25 cellular contexts compared by ENCODE assay signal in the genomic region with DNA sequence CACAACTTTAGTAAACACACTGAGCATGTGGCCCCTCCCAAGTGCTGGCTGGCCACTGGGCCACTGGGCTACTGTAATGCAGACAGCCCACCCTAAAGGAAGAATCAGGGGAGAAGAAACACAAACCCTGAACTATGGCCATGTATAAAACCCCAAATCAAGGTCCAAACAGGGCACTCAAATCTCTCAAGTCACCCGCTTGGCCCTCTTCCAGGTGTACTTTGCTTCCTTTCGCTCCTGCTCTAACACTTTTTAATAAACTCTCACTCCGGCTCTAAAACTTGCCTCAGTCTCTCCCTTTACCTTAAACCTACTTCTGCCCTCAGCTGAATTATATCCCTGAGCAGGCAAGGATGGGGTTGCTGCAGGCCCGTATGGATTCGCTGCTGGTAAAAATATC.
"Had no signal": no experiment of that assay in that cellular context is flagged by ENCODE, and none has a peak within 500 bp of the region (broad histone marks: within the 10 kb centered on the region; RNA-seq: fewer than 3 reads in every experiment).

No MANE protein-coding gene starts in this region.

- H3K27me3 ChIP-seq: SJSA1 had no signal

- H3K27me3 Mint-ChIP-seq: IgD-negative memory B cell had no signal

- H3K27ac ChIP-seq: HL-60, KMS-11, SJSA1, SK-N-MC had no signal

- DNase-seq: Kasumi-1, MM.1S, NCI-H1092 treated with DMSO at 0.1 percent for 48 hours, NCI-H1436, NCI-H187, NCI-H2029, NCI-H2081 treated with DMSO at 0.1 percent for 48 hours, NCI-H2171, NCI-H226, NCI-H446, NCI-H510A, NCI-H524 treated with DMSO at 0.1 percent for 48 hours, NCI-H774, PC-3, Right ventricle myocardium superior, RPMI8226, SIG-M5 had no signal

- H3K4me3 ChIP-seq: K562, SJSA1, SK-N-MC had no signal

- H3K4me3 Mint-ChIP-seq: IgD-negative memory B cell had no signal

- ATAC-seq: K562, Panc1, PC-3 had no signal

- FAIRE-seq: HTR-8/SVneo, K562 had no signal

- H3K9me3 ChIP-seq: SJSA1 had no signal

- H3K4me1 ChIP-seq: SJSA1 had no signal

- H3K27ac Mint-ChIP-seq: IgD-negative memory B cell had no signal

- H3K9ac ChIP-seq: KMS-11 had no signal

- H3K9me3 Mint-ChIP-seq: IgD-negative memory B cell had no signal

- H3K36me3 ChIP-seq: SJSA1 had no signal

- H3K4me2 ChIP-seq: KMS-11 had no signal
